ENCODE assay signal across 9 cellular contexts in the genomic region with DNA sequence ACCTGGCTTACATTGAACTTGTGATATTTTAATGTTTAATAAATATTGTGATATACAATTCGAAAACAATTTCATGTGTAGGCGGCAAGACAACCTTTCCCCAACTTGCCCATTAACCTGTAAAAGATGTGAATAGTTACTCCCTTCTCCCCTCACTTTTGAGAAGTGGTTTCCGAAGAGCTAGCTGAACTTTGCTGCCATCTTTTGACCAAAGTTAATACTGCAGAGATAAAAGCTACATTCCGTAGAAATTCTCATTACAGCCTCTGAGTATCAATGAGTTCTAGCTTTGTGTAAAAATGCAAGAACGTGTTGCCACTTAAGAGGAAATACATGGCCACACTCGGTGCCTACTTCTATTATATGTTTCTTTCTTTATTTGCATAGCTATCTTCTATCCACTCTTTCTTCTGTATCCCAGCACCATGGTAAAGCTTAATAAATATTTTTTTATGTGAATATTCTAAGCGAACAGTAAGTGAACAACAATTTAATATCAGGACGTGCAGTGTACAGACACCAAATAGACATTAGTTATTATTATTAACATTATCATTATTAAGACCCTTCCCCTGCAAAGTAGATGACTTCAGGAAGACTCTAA.
DNase-seq lines count a peak whose midpoint lies in the region; ATAC-seq and TF ChIP-seq lines count a peak whose summit lies in the region.
"Had no signal": no experiment of that assay in that cellular context is flagged by ENCODE, and none has a peak within 500 bp of the region (broad histone marks: within the 10 kb centered on the region; RNA-seq: fewer than 3 reads in every experiment).

No MANE protein-coding gene starts in this region.

- H3K27me3 ChIP-seq in prostate gland (replicated peaks; ENCODE audit: insufficient read depth), result no peaks in the 10 kb centered on the region

- H3K4me1 ChIP-seq in prostate gland (replicated peaks), result no peaks in the 10 kb centered on the region

- 14% methylated on average over 8 of the region's 8 CpGs for whole genome bisulfite sequencing in prostate gland

- DNase-seq in NCI-H510A treated with DMSO at 0.1 percent for 48 hours (lab: John Stamatoyannopoulos, UW) (peak; percentile 49), NCI-H510A (lab: John Stamatoyannopoulos, UW) (no peak), M059J (ENCODE audit: low read depth) (peak; percentile 34), fibroblast of the aortic adventitia (ENCODE audit: low read depth) (peak; percentile 66), prostate gland (ENCODE audit: low spot score) (no peak)
- DNase-seq: activated naive CD8-positive, alpha-beta T cell treated with anti-CD3 and anti-CD28 coated beads, Interleukin-2, amount 10 ng/mL, durations not matched to agents 7 days and 5 days had no signal

- no peaks in the 10 kb centered on the region for H3K36me3 ChIP-seq in prostate gland

- no peak overlapping the region for H3K27ac ChIP-seq in prostate gland

- intact Hi-C loops in prostate gland (cut with DNase I), result loop anchor here (5.0 to 10.0 kb wide), 2 partner anchors 130 to 767 kb away; no protein-coding TSS in a partner anchor

- no peaks in the 10 kb centered on the region for H3K9me3 ChIP-seq in prostate gland

- H3K4me3 ChIP-seq in fibroblast of the aortic adventitia (ENCODE audit: low read depth, low read length), result no peak overlapping the region
- H3K4me3 ChIP-seq in prostate gland, result no peak overlapping the region

- TF ChIP-seq POLR2A in prostate gland (IDR thresholded peaks at IDR 0.05), result no peak
- TF ChIP-seq POLR2A in GM18505 (IDR thresholded peaks at IDR 0.05; ENCODE audit: borderline replicate concordance, extremely low read depth, insufficient read depth, insufficient read length), result no peak

- peak; percentile 84 for TF ChIP-seq CTCF in fibroblast of the aortic adventitia (IDR thresholded peaks at IDR 0.05; ENCODE audit: insufficient read depth, low read length)
- TF ChIP-seq CTCF in prostate gland (IDR thresholded peaks at IDR 0.05), result peak in 3 of 4 experiments; percentile 49 to 75 (median 69)

- peak; percentile 71 for ATAC-seq in SK-N-SH treated with all-trans-retinoic acid at 6 μM for 48 hours
- ATAC-seq in GM18505 (IDR thresholded peaks at IDR 0.05; ENCODE audit: unreplicated experiment), result no peak
- no peak for ATAC-seq in HG03139 (IDR thresholded peaks at IDR 0.05; ENCODE audit: unreplicated experiment)

TF ChIP-seq in SK-N-SH treated with all-trans-retinoic acid at 6 μM for 48 hours, 23 proteins besides CTCF, POLR2A, EP300 and RAD21:
- TF ChIP-seq, protein P1, sequence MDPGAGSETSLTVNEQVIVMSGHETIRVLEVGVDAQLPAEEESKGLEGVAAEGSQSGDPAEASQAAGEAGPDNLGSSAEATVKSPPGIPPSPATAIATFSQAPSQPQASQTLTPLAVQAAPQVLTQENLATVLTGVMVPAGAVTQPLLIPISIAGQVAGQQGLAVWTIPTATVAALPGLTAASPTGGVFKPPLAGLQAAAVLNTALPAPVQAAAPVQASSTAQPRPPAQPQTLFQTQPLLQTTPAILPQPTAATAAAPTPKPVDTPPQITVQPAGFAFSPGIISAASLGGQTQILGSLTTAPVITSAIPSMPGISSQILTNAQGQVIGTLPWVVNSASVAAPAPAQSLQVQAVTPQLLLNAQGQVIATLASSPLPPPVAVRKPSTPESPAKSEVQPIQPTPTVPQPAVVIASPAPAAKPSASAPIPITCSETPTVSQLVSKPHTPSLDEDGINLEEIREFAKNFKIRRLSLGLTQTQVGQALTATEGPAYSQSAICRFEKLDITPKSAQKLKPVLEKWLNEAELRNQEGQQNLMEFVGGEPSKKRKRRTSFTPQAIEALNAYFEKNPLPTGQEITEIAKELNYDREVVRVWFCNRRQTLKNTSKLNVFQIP (CRISPR knock-in tag; IDR thresholded peaks at IDR 0.05; ENCODE audit: borderline replicate concordance, low read depth), result no peak
- TF ChIP-seq ZNF565 (CRISPR knock-in tag; conservative IDR thresholded peaks at IDR 0.05; ENCODE audit: low read depth), result no peak
- TF ChIP-seq ZFP30 (CRISPR knock-in tag; IDR thresholded peaks at IDR 0.05), result no peak
- no peak for TF ChIP-seq ZNF70 (CRISPR knock-in tag; IDR thresholded peaks at IDR 0.05)
- TF ChIP-seq ZFP3 (CRISPR knock-in tag; IDR thresholded peaks at IDR 0.05), result no peak
- TF ChIP-seq ESRRG (CRISPR knock-in tag; IDR thresholded peaks at IDR 0.05), result no peak
- TF ChIP-seq RARB (CRISPR knock-in tag; IDR thresholded peaks at IDR 0.05), result no peak
- TF ChIP-seq, protein P2, sequence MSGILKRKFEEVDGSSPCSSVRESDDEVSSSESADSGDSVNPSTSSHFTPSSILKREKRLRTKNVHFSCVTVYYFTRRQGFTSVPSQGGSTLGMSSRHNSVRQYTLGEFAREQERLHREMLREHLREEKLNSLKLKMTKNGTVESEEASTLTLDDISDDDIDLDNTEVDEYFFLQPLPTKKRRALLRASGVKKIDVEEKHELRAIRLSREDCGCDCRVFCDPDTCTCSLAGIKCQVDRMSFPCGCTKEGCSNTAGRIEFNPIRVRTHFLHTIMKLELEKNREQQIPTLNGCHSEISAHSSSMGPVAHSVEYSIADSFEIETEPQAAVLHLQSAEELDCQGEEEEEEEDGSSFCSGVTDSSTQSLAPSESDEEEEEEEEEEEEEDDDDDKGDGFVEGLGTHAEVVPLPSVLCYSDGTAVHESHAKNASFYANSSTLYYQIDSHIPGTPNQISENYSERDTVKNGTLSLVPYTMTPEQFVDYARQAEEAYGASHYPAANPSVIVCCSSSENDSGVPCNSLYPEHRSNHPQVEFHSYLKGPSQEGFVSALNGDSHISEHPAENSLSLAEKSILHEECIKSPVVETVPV (CRISPR knock-in tag; IDR thresholded peaks at IDR 0.05), result no peak
- TF ChIP-seq, protein P3, sequence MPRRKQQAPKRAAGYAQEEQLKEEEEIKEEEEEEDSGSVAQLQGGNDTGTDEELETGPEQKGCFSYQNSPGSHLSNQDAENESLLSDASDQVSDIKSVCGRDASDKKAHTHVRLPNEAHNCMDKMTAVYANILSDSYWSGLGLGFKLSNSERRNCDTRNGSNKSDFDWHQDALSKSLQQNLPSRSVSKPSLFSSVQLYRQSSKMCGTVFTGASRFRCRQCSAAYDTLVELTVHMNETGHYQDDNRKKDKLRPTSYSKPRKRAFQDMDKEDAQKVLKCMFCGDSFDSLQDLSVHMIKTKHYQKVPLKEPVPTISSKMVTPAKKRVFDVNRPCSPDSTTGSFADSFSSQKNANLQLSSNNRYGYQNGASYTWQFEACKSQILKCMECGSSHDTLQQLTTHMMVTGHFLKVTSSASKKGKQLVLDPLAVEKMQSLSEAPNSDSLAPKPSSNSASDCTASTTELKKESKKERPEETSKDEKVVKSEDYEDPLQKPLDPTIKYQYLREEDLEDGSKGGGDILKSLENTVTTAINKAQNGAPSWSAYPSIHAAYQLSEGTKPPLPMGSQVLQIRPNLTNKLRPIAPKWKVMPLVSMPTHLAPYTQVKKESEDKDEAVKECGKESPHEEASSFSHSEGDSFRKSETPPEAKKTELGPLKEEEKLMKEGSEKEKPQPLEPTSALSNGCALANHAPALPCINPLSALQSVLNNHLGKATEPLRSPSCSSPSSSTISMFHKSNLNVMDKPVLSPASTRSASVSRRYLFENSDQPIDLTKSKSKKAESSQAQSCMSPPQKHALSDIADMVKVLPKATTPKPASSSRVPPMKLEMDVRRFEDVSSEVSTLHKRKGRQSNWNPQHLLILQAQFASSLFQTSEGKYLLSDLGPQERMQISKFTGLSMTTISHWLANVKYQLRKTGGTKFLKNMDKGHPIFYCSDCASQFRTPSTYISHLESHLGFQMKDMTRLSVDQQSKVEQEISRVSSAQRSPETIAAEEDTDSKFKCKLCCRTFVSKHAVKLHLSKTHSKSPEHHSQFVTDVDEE (CRISPR knock-in tag; IDR thresholded peaks at IDR 0.05), result no peak
- TF ChIP-seq, protein P4, sequence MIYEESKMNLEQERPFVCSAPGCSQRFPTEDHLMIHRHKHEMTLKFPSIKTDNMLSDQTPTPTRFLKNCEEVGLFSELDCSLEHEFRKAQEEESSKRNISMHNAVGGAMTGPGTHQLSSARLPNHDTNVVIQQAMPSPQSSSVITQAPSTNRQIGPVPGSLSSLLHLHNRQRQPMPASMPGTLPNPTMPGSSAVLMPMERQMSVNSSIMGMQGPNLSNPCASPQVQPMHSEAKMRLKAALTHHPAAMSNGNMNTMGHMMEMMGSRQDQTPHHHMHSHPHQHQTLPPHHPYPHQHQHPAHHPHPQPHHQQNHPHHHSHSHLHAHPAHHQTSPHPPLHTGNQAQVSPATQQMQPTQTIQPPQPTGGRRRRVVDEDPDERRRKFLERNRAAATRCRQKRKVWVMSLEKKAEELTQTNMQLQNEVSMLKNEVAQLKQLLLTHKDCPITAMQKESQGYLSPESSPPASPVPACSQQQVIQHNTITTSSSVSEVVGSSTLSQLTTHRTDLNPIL (CRISPR knock-in tag; IDR thresholded peaks at IDR 0.05; ENCODE audit: low read depth), result no peak
- TF ChIP-seq, protein P5, sequence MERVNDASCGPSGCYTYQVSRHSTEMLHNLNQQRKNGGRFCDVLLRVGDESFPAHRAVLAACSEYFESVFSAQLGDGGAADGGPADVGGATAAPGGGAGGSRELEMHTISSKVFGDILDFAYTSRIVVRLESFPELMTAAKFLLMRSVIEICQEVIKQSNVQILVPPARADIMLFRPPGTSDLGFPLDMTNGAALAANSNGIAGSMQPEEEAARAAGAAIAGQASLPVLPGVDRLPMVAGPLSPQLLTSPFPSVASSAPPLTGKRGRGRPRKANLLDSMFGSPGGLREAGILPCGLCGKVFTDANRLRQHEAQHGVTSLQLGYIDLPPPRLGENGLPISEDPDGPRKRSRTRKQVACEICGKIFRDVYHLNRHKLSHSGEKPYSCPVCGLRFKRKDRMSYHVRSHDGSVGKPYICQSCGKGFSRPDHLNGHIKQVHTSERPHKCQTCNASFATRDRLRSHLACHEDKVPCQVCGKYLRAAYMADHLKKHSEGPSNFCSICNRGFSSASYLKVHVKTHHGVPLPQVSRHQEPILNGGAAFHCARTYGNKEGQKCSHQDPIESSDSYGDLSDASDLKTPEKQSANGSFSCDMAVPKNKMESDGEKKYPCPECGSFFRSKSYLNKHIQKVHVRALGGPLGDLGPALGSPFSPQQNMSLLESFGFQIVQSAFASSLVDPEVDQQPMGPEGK (CRISPR knock-in tag; IDR thresholded peaks at IDR 0.05; ENCODE audit: borderline replicate concordance), result no peak
- no peak for TF ChIP-seq ISL1 (CRISPR knock-in tag; IDR thresholded peaks at IDR 0.05)
- TF ChIP-seq PPARA (CRISPR knock-in tag; IDR thresholded peaks at IDR 0.05; ENCODE audit: borderline replicate concordance), result no peak
- no peak for TF ChIP-seq ARNTL (CRISPR knock-in tag; IDR thresholded peaks at IDR 0.05; ENCODE audit: borderline replicate concordance, low read depth)
- no peak for TF ChIP-seq BACH2 (CRISPR knock-in tag; IDR thresholded peaks at IDR 0.05; ENCODE audit: borderline replicate concordance)
- no peak for TF ChIP-seq ZC3H10 (CRISPR knock-in tag; IDR thresholded peaks at IDR 0.05)
- TF ChIP-seq GLIS3 (CRISPR knock-in tag; IDR thresholded peaks at IDR 0.05), result no peak
- TF ChIP-seq CSDC2 (CRISPR knock-in tag; IDR thresholded peaks at IDR 0.05), result no peak

Comparison
In these comparisons a context has a peak if more than half of its experiments do, and no peak if none do; other contexts are left out.
1. DNase-seq: peak in NCI-H510A treated with DMSO at 0.1 percent for 48 hours (single experiment), M059J (single experiment) and fibroblast of the aortic adventitia (single experiment); none in NCI-H510A (single experiment) and prostate gland (single experiment).